Comparison of ENCODE assay signal across 12 cellular contexts in the genomic region with DNA sequence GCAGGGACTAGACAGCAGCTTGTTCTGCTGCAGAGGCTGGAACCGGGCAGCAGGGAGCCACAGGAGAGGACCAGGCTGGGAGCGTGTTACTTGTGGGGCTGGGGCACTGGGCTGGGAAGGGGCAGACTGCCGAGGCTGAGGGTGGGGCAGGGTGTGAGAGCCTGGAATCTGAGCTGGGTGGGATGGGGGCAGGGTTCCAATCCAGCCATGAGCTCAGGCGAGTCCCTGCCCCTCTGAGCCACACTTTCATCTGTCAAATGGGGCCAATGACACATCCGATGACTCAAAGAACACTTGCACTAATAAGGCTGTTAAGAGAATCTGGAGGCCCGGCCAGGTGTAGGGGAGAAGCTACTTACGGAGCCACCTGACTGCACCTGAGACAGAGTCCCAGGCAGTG. TPM values are rescaled to one million over a fixed set of nuclear protein-coding genes. Genes with fewer than 3 reads are reported as not detected.
DNase-seq lines count a peak whose midpoint lies in the region; ATAC-seq, FAIRE-seq and TF ChIP-seq lines count a peak whose summit lies in the region.
"Had no signal": no experiment of that assay in that cellular context is flagged by ENCODE, and none has a peak within 500 bp of the region (broad histone marks: within the 10 kb centered on the region; RNA-seq: fewer than 3 reads in every experiment).

No MANE protein-coding gene starts in this region.

- H3K79me2 ChIP-seq in astrocyte (ENCODE audit: insufficient read depth, low read length), result no peaks in the 10 kb centered on the region

- H3K4me1 Mint-ChIP-seq in activated T-cell treated with anti-CD3 and anti-CD28 coated beads, Interleukin-2, amount 50 U/mL, for 4 hours (ENCODE audit: low read depth), result no peaks in the 10 kb centered on the region
- H3K4me1 Mint-ChIP-seq in astrocyte (ENCODE audit: low read depth, unreplicated experiment), result peaks cover 15% of the 10 kb centered on the region

- peak; percentile 35 to 53 for ATAC-seq in activated T-cell treated with anti-CD3 and anti-CD28 coated beads, Interleukin-2, amount 50 U/mL, for 4 hours
- no peak for ATAC-seq in HG02840 (IDR thresholded peaks at IDR 0.05; ENCODE audit: low FRiP score, unreplicated experiment)

- peak overlapping the region; percentile 66 for H3K4me2 ChIP-seq in astrocyte (ENCODE audit: low read length)

- DNase-seq in activated T-cell treated with anti-CD3 and anti-CD28 coated beads, Interleukin-2, amount 50 U/mL, for 4 hours, result no peak
- DNase-seq in activated T-cell treated with anti-CD3 and anti-CD28 coated beads for 4 hours (no peak), astrocyte (ENCODE audit: low read depth) (peak; percentile 83), kidney (peak; percentile 58), urothelium cell line (ENCODE audit: low spot score) (peak; percentile 84), medulla oblongata (ENCODE audit: extremely low spot score) (no peak), NCI-H526 (lab: John Stamatoyannopoulos, UW) (no peak)
- DNase-seq: activated CD8-positive, alpha-beta memory T cell treated with anti-CD3 and anti-CD28 coated beads, Interleukin-2, amount 50 U/mL, for 4 hours; effector memory CD4-positive, alpha-beta T cell had no signal

- H3K9ac ChIP-seq in astrocyte (ENCODE audit: low read length) (peak overlapping the region; percentile 53), kidney (ENCODE audit: low read length in 2 of 2) (no peak overlapping the region)

- H3K4me3 ChIP-seq in astrocyte (ENCODE audit: insufficient read depth, low read depth, low read length) (no peak overlapping the region), kidney (ENCODE audit: low read length in 2 of 2) (no peak overlapping the region)

- peak; percentile 60 for FAIRE-seq in astrocyte (lab: Jason Lieb, UNC)
- FAIRE-seq in kidney (lab: Jason Lieb, UNC), result no peak
- no peak for FAIRE-seq in urothelium cell line (lab: Jason Lieb, UNC)

- H4K20me1 ChIP-seq in astrocyte (ENCODE audit: insufficient read depth, low read length), result no peaks in the 10 kb centered on the region

- H3K36me3 ChIP-seq in astrocyte (ENCODE audit: insufficient read depth, low read length) (no peaks in the 10 kb centered on the region), kidney (ENCODE audit: control insufficient read depth in 1 of 2, insufficient read depth in 2 of 2, low read length in 2 of 2) (no peaks in the 10 kb centered on the region)

- no peaks in the 10 kb centered on the region for H3K9me3 ChIP-seq in astrocyte (ENCODE audit: insufficient read depth, low read depth, low read length)
- no peaks in the 10 kb centered on the region for H3K9me3 ChIP-seq in kidney (ENCODE audit: control insufficient read depth in 1 of 2, low read length in 2 of 2)

- H3K27me3 Mint-ChIP-seq in activated T-cell treated with anti-CD3 and anti-CD28 coated beads, Interleukin-2, amount 50 U/mL, for 4 hours (ENCODE audit: low read depth), result peaks cover 37% of the 10 kb centered on the region
- no peaks in the 10 kb centered on the region for H3K27me3 Mint-ChIP-seq in astrocyte (ENCODE audit: low read depth, unreplicated experiment)

- H3K27ac Mint-ChIP-seq in astrocyte (ENCODE audit: unreplicated experiment), result peak overlapping the region; percentile 89

- H2AFZ ChIP-seq in astrocyte (ENCODE audit: low read depth, low read length), result no peak overlapping the region

- H3K4me3 Mint-ChIP-seq in activated T-cell treated with anti-CD3 and anti-CD28 coated beads, Interleukin-2, amount 50 U/mL, for 4 hours, result no peak overlapping the region
- no peak overlapping the region for H3K4me3 Mint-ChIP-seq in astrocyte (ENCODE audit: unreplicated experiment)

- H3K27me3 ChIP-seq in astrocyte (ENCODE audit: insufficient read depth, low read length), result no peaks in the 10 kb centered on the region

- H3K9me3 Mint-ChIP-seq in activated T-cell treated with anti-CD3 and anti-CD28 coated beads, Interleukin-2, amount 50 U/mL, for 4 hours, result no peaks in the 10 kb centered on the region
- H3K9me3 Mint-ChIP-seq in astrocyte (ENCODE audit: unreplicated experiment), result no peaks in the 10 kb centered on the region

- no peaks in the 10 kb centered on the region for H3K36me3 Mint-ChIP-seq in activated T-cell treated with anti-CD3 and anti-CD28 coated beads, Interleukin-2, amount 50 U/mL, for 4 hours (ENCODE audit: insufficient read depth)
- H3K36me3 Mint-ChIP-seq in astrocyte (ENCODE audit: low read depth, unreplicated experiment), result no peaks in the 10 kb centered on the region

- peak overlapping the region; percentile 37 for H3K27ac ChIP-seq in astrocyte (ENCODE audit: low read depth, low read length)
- no peak overlapping the region for H3K27ac ChIP-seq in kidney (ENCODE audit: low read depth in 2 of 2, low read length in 2 of 2)

- TF ChIP-seq CTCF in astrocyte (IDR thresholded peaks at IDR 0.05; ENCODE audit: insufficient read depth, low read depth, low read length) (no peak), kidney (IDR thresholded peaks at IDR 0.05; ENCODE audit: borderline replicate concordance, extremely low read depth, insufficient read depth) (no peak)

- intact Hi-C loops in kidney (cut with DNase I), result no loop called here

- H3K4me1 ChIP-seq in astrocyte (ENCODE audit: insufficient read depth, low read length) (peaks cover 30% of the 10 kb centered on the region), kidney (ENCODE audit: control insufficient read depth in 1 of 2, insufficient read depth in 1 of 2, low read depth in 1 of 2, low read length in 2 of 2) (peaks cover 9 to 14% of the 10 kb centered on the region in 2 donors)

RNA-seq across cellular contexts. Expression of a gene that starts 18.7 kb away (rescaled TPM):
- total RNA-seq in activated T-cell treated with anti-CD3 and anti-CD28 coated beads, Interleukin-2, amount 50 U/mL, for 4 hours, result not detected
- total RNA-seq in astrocyte, result not detected in 2 replicates
- total RNA-seq in kidney, result 0.31 TPM
- polyA plus RNA-seq in kidney (ENCODE audit: insufficient read depth, low read depth, low replicate concordance), result not detected
- total RNA-seq: mononuclear cell had no signal
- polyA plus RNA-seq: BJ had no signal

RNA-seq across cellular contexts. Expression of a gene that starts 27.2 kb away (rescaled TPM):
- total RNA-seq in activated T-cell treated with anti-CD3 and anti-CD28 coated beads, Interleukin-2, amount 50 U/mL, for 4 hours, result 1,000 to 10,000 TPM; 2,385 to 2,622 (median 2,487) TPM
- 1,209 and 1,259 TPM in 2 replicates for total RNA-seq in astrocyte
- 910 TPM for total RNA-seq in kidney
- 2,355 TPM for polyA plus RNA-seq in kidney (ENCODE audit: insufficient read depth, low read depth, low replicate concordance)

RNA-seq across cellular contexts. Expression of a gene that starts 27.3 kb away (rescaled TPM):
- 100 to 1,000 TPM; 131 to 146 (median 146) TPM for total RNA-seq in activated T-cell treated with anti-CD3 and anti-CD28 coated beads, Interleukin-2, amount 50 U/mL, for 4 hours
- total RNA-seq in astrocyte (56.0 and 57.0 TPM in 2 replicates), kidney (31.7 TPM)
- polyA plus RNA-seq in kidney (ENCODE audit: insufficient read depth, low read depth, low replicate concordance), result 52.7 TPM

RNA-seq across cellular contexts. Expression of a gene that starts 57.7 kb away (rescaled TPM):
- under 1 TPM in 1 of 3 donors, not detected in 2; 0.03 TPM for total RNA-seq in activated T-cell treated with anti-CD3 and anti-CD28 coated beads, Interleukin-2, amount 50 U/mL, for 4 hours
- total RNA-seq in astrocyte (148 and 179 TPM in 2 replicates), kidney (12.2 TPM)
- 5.1 TPM for polyA plus RNA-seq in kidney (ENCODE audit: insufficient read depth, low read depth, low replicate concordance)

Comparison
In these comparisons a context has a peak if more than half of its experiments do, and no peak if none do; other contexts are left out.
1. DNase-seq: peak in astrocyte (single experiment), kidney (single experiment) and urothelium cell line (single experiment); none in activated T-cell treated with anti-CD3 and anti-CD28 coated beads, Interleukin-2, amount 50 U/mL, for 4 hours (single experiment), activated T-cell treated with anti-CD3 and anti-CD28 coated beads for 4 hours (single experiment), medulla oblongata (single experiment) and NCI-H526 (0 of 2).